8 cellular contexts compared by ENCODE assay signal in the genomic region with DNA sequence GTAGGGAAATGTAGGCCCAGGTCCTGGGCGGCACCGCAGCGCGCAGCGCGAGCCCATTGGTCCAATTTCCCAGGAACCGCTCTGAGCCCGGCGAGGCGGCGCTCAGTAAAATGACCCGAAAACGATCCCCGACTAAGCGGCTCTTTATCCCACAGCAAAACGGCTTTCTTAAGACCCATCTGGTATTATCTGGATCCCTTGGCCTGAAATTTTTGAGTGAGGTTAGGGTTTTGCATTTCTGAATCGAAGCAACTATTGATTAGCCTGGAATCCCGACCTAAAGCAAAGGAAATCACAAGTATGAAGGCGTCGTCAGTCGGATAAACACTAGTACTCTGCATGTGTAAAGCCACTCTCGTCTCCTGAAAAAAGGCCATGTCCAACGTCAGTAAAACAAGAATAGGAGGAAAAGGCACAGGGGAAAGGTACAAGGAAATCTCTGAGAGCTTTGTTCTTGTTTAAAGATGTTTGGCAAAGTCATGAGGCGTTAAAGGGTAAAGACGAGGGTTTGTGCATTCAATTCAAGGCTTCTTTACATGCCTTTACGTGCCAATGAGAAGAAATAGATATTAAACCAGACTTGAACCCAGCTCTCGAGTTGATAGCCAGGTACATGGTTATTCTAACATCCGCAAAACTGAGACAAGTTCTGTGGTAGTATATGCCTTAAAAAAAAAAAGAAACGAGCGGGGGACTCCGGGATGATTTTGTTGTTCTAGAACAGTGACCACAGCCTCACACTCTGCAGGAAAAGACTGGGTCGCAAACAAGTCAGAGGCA. TPM values are rescaled to one million over a fixed set of nuclear protein-coding genes. Genes with fewer than 3 reads are reported as not detected.
A peak's percentile ranks its signal among the peaks of the same experiment; 100 is the strongest.
DNase-seq lines count a peak whose midpoint lies in the region; ATAC-seq, FAIRE-seq and TF ChIP-seq lines count a peak whose summit lies in the region.

No MANE protein-coding gene starts in this region.

- peaks cover 48% of the 10 kb centered on the region for H3K4me1 ChIP-seq in muscle layer of colon (ENCODE audit: insufficient read depth, low read length)

- no peaks in the 10 kb centered on the region for H3K9me3 ChIP-seq in muscle layer of colon (ENCODE audit: low read length)

- no peak for DNase-seq in GM06990 (ENCODE audit: extremely low read depth, insufficient read length)
- peak; percentile 54 to 63 for DNase-seq in Kasumi-1 (lab: John Stamatoyannopoulos, UW)
- DNase-seq in bronchial epithelial cell (ENCODE audit: low read depth): peak; percentile 45
- no peak for DNase-seq in HPDE6-E6E7 (ENCODE audit: extremely low spot score)
- no peak for DNase-seq in NOMO-1 treated with dmso at 0.1 percent for 144 hours (lab: John Stamatoyannopoulos, UW; ENCODE audit: unreplicated experiment)
- no peak for DNase-seq in LoVo (ENCODE audit: low spot score)

- ATAC-seq in GM21825 (IDR thresholded peaks at IDR 0.05; ENCODE audit: unreplicated experiment): no peak

- H3K27me3 ChIP-seq in GM06990 (replicated peaks; ENCODE audit: control insufficient read depth, insufficient read depth, low read length) (no peaks in the 10 kb centered on the region), bronchial epithelial cell (ENCODE audit: control insufficient read depth, insufficient read depth, low read length) (no peaks in the 10 kb centered on the region), muscle layer of colon (ENCODE audit: control insufficient read depth in 1 of 2, insufficient read depth in 2 of 2, low read length in 2 of 2) (no peaks in the 10 kb centered on the region)

- H3K36me3 ChIP-seq in GM06990 (ENCODE audit: control insufficient read depth, insufficient read depth, low read length) (peaks cover 33% of the 10 kb centered on the region), bronchial epithelial cell (ENCODE audit: control insufficient read depth, insufficient read depth, low read length) (peaks cover 41% of the 10 kb centered on the region), muscle layer of colon (ENCODE audit: insufficient read depth, low read length) (peaks cover 47% of the 10 kb centered on the region)

- H3K27ac ChIP-seq in muscle layer of colon (ENCODE audit: low read depth, low read length): peak overlapping the region; percentile 99

- TF ChIP-seq CTCF in GM06990 (IDR thresholded peaks at IDR 0.05; ENCODE audit: insufficient read depth, low read length, poor library complexity, severe bottlenecking): no peak
- no peak for TF ChIP-seq CTCF in bronchial epithelial cell (IDR thresholded peaks at IDR 0.05; ENCODE audit: insufficient read depth, low read length, severe bottlenecking)

- H3K9ac ChIP-seq in muscle layer of colon (ENCODE audit: low read length): peak overlapping the region; percentile 58

- no peak for FAIRE-seq in bronchial epithelial cell (lab: Jason Lieb, UNC)

- H3K4me3 ChIP-seq in GM06990 (replicated peaks; ENCODE audit: low read depth, low read length): peak overlapping the region; percentile 64
- peak overlapping the region; percentile 98 for H3K4me3 ChIP-seq in bronchial epithelial cell (ENCODE audit: low read depth, low read length)
- peak overlapping the region; percentile 41 to 68 for H3K4me3 ChIP-seq in muscle layer of colon (ENCODE audit: low read depth in 1 of 2, low read length in 2 of 2)

RNA-seq across cellular contexts. Expression of gene CFL1, which starts 0.6 kb away (rescaled TPM):
- total RNA-seq in bronchial epithelial cell: 764 and 971 TPM in 2 replicates

RNA-seq across cellular contexts. Expression of gene MUS81, which starts 1.7 kb away (rescaled TPM):
- total RNA-seq in bronchial epithelial cell: 58.4 and 63.8 TPM in 2 replicates

RNA-seq across cellular contexts. Expression of gene EFEMP2, which starts 14.1 kb away (rescaled TPM):
- 2.9 and 5.6 TPM in 2 replicates for total RNA-seq in bronchial epithelial cell

RNA-seq across cellular contexts. Expression of gene CTSW, which starts 21.1 kb away (rescaled TPM):
- not detected in 2 replicates for total RNA-seq in bronchial epithelial cell

RNA-seq across cellular contexts. Expression of gene SNX32, which starts 24.8 kb away (rescaled TPM):
- total RNA-seq in bronchial epithelial cell: under 0.01 TPM in 1 of 2 replicates, not detected in the other

Comparison
In these comparisons a context has a peak if more than half of its experiments do, and no peak if none do; other contexts are left out.
1. DNase-seq: peak in Kasumi-1 (2 of 2) and bronchial epithelial cell (single experiment); none in GM06990 (single experiment), HPDE6-E6E7 (single experiment), NOMO-1 treated with dmso at 0.1 percent for 144 hours (single experiment) and LoVo (single experiment).
2. Peak in every context shown above with its lines, with median percentiles within 50 percentile points of each other: H3K4me3 ChIP-seq.